Comparison of ENCODE assay signal across 13 cellular contexts in genomic region chr6:9711313-9711712, GRCh38.
DNase-seq lines count a peak whose midpoint lies in the region; ATAC-seq and TF ChIP-seq lines count a peak whose summit lies in the region.
"Had no signal": no experiment of that assay in that cellular context is flagged by ENCODE, and none has a peak within 500 bp of the region (broad histone marks: within the 10 kb centered on the region; RNA-seq: fewer than 3 reads in every experiment).

No MANE protein-coding gene starts in this region.

- no peak overlapping the region for H2AFZ ChIP-seq in trophoblast cell (ENCODE audit: insufficient read depth, low read length, poor library complexity)
- H2AFZ ChIP-seq: PC-9 had no signal

- peaks cover 4% of the 10 kb centered on the region for H3K27me3 Mint-ChIP-seq in HFFc6 (ENCODE audit: insufficient read depth)
- no peaks in the 10 kb centered on the region for H3K27me3 Mint-ChIP-seq in activated T-helper 2 cell treated with anti-CD3 and anti-CD28 coated beads, Interferon-gamma antibody, Interleukin-2, Interleukin-4, amounts not matched to agents 10 μg/mL and 5 μg/mL and 100 μg/mL, durations not matched to agents 14 hours and 24 hours and 36 hours (ENCODE audit: low read depth)

- peaks cover 23% of the 10 kb centered on the region for H3K4me1 Mint-ChIP-seq in HFFc6 (ENCODE audit: low read depth)
- no peaks in the 10 kb centered on the region for H3K4me1 Mint-ChIP-seq in activated T-helper 2 cell treated with anti-CD3 and anti-CD28 coated beads, Interferon-gamma antibody, Interleukin-2, Interleukin-4, amounts not matched to agents 10 μg/mL and 5 μg/mL and 100 μg/mL, durations not matched to agents 14 hours and 24 hours and 36 hours (ENCODE audit: low read depth)

- no peak for TF ChIP-seq CTCF in HFFc6 (IDR thresholded peaks at IDR 0.05)
- no peak for TF ChIP-seq CTCF in NB4 (IDR thresholded peaks at IDR 0.05; ENCODE audit: low read depth, low read length)

- no CpG with 5 or more reads among the region's 1 CpG for WGBS in trophoblast cell (ENCODE audit: extremely low coverage, insufficient coverage, insufficient read length)

- H4K8ac ChIP-seq in trophoblast cell (ENCODE audit: low read depth, low read length) = no peak overlapping the region

- no peak overlapping the region for H2AK5ac ChIP-seq in trophoblast cell (ENCODE audit: low read length)

- no peak overlapping the region for H2BK5ac ChIP-seq in trophoblast cell (ENCODE audit: low read depth, low read length, poor library complexity)

- no peaks in the 10 kb centered on the region for H3K79me1 ChIP-seq in trophoblast cell (ENCODE audit: low read length)

- no peak overlapping the region for H3K23ac ChIP-seq in trophoblast cell (ENCODE audit: low read length)

- DNase-seq in HFFc6 (no peak), NB4 (ENCODE audit: low read depth) (peak; percentile 12), amniotic epithelial cell (ENCODE audit: low read depth) (peak; percentile 15), trophoblast cell (no peak), NCI-H187 (lab: John Stamatoyannopoulos, UW) (no peak)
- DNase-seq in activated T-helper 2 cell treated with anti-CD3 and anti-CD28 coated beads, Interferon-gamma antibody, Interleukin-2, Interleukin-4, amounts not matched to agents 10 μg/mL and 5 μg/mL and 100 μg/mL, durations not matched to agents 14 hours and 24 hours and 36 hours (ENCODE audit: low spot score) = no peak
- DNase-seq: CD8-positive, alpha-beta T cell; NCI-H1105 treated with DMSO at 0.1 percent for 48 hours; NCI-H1694 treated with DMSO at 0.1 percent for 48 hours; NCI-H345; PC-9 had no signal

- no peak for TF ChIP-seq POLR2A in NB4 (IDR thresholded peaks at IDR 0.05; ENCODE audit: extremely low read depth, insufficient read length)

- H3K9me3 Mint-ChIP-seq in HFFc6 = no peaks in the 10 kb centered on the region
- H3K9me3 Mint-ChIP-seq in activated T-helper 2 cell treated with anti-CD3 and anti-CD28 coated beads, Interferon-gamma antibody, Interleukin-2, Interleukin-4, amounts not matched to agents 10 μg/mL and 5 μg/mL and 100 μg/mL, durations not matched to agents 14 hours and 24 hours and 36 hours = no peaks in the 10 kb centered on the region
- H3K9me3 Mint-ChIP-seq: CD8-positive, alpha-beta T cell had no signal

- H3K36me3 ChIP-seq in trophoblast cell (ENCODE audit: control insufficient read depth in 1 of 2, insufficient read depth in 2 of 2, low read length in 2 of 2) = no peaks in the 10 kb centered on the region
- H3K36me3 ChIP-seq: BLaER1 had no signal

- H3K4me3 Mint-ChIP-seq in HFFc6 = no peak overlapping the region
- no peak overlapping the region for H3K4me3 Mint-ChIP-seq in activated T-helper 2 cell treated with anti-CD3 and anti-CD28 coated beads, Interferon-gamma antibody, Interleukin-2, Interleukin-4, amounts not matched to agents 10 μg/mL and 5 μg/mL and 100 μg/mL, durations not matched to agents 14 hours and 24 hours and 36 hours (ENCODE audit: low read depth)
- H3K4me3 Mint-ChIP-seq: CD8-positive, alpha-beta T cell had no signal

- H3K27ac Mint-ChIP-seq in HFFc6 = peak overlapping the region; percentile 52; the same call in 1 of the 2 replicates
- no peak overlapping the region for H3K27ac Mint-ChIP-seq in activated T-helper 2 cell treated with anti-CD3 and anti-CD28 coated beads, Interferon-gamma antibody, Interleukin-2, Interleukin-4, amounts not matched to agents 10 μg/mL and 5 μg/mL and 100 μg/mL, durations not matched to agents 14 hours and 24 hours and 36 hours
- H3K27ac Mint-ChIP-seq: CD8-positive, alpha-beta T cell had no signal

- H4K91ac ChIP-seq in trophoblast cell (ENCODE audit: low read depth, low read length) = no peak overlapping the region

- no peak overlapping the region for H2BK12ac ChIP-seq in trophoblast cell (ENCODE audit: low read length)

- no peak overlapping the region for H3K4me2 ChIP-seq in trophoblast cell (ENCODE audit: low read length)
- H3K4me2 ChIP-seq: BLaER1, PC-9 had no signal

- H3K4me3 ChIP-seq in NB4 (ENCODE audit: low read depth, low read length) (no peak overlapping the region), trophoblast cell (ENCODE audit: low read depth, low read length) (no peak overlapping the region)
- H3K4me3 ChIP-seq: BLaER1, PC-9 had no signal

- H3K18ac ChIP-seq in trophoblast cell (ENCODE audit: low read length) = no peak overlapping the region

- H3K4ac ChIP-seq in trophoblast cell (ENCODE audit: low read depth, low read length) = no peak overlapping the region

- no peaks in the 10 kb centered on the region for H3K27me3 ChIP-seq in trophoblast cell (ENCODE audit: insufficient read depth, low read length)
- H3K27me3 ChIP-seq: BLaER1 had no signal

- H3K4me1 ChIP-seq in trophoblast cell (ENCODE audit: control insufficient read depth in 1 of 2, insufficient read depth in 2 of 2, low read length in 2 of 2) = no peaks in the 10 kb centered on the region
- H3K4me1 ChIP-seq: BLaER1 had no signal

- no peak overlapping the region for H3K9ac ChIP-seq in trophoblast cell (ENCODE audit: low read length)
- H3K9ac ChIP-seq: BLaER1 had no signal

- no peak overlapping the region for H3K14ac ChIP-seq in trophoblast cell (ENCODE audit: low read length)

- peak overlapping the region; percentile 20 for H2BK120ac ChIP-seq in trophoblast cell (ENCODE audit: insufficient read depth, low read length, poor library complexity)

- no peak overlapping the region for H4K12ac ChIP-seq in trophoblast cell (ENCODE audit: low read depth, low read length)

- ATAC-seq in HG03439 (IDR thresholded peaks at IDR 0.05; ENCODE audit: unreplicated experiment) = no peak
- ATAC-seq: CD8-positive, alpha-beta T cell had no signal

- no peaks in the 10 kb centered on the region for H3K36me3 Mint-ChIP-seq in HFFc6 (ENCODE audit: low read depth)
- H3K36me3 Mint-ChIP-seq in activated T-helper 2 cell treated with anti-CD3 and anti-CD28 coated beads, Interferon-gamma antibody, Interleukin-2, Interleukin-4, amounts not matched to agents 10 μg/mL and 5 μg/mL and 100 μg/mL, durations not matched to agents 14 hours and 24 hours and 36 hours (ENCODE audit: low read depth) = no peaks in the 10 kb centered on the region
- H3K36me3 Mint-ChIP-seq: CD8-positive, alpha-beta T cell had no signal

- H3K27ac ChIP-seq in trophoblast cell (ENCODE audit: low read depth, low read length) = no peak overlapping the region
- H3K27ac ChIP-seq: BLaER1, PC-9 had no signal

- H3K79me2 ChIP-seq in trophoblast cell (ENCODE audit: control insufficient read depth, insufficient read depth, low read length, poor library complexity) = no peaks in the 10 kb centered on the region

- H3K9me3 ChIP-seq in trophoblast cell (ENCODE audit: insufficient read depth, low read depth, low read length) = no peaks in the 10 kb centered on the region
- H3K9me3 ChIP-seq: BLaER1 had no signal

- intact Hi-C loops in activated T-helper 2 cell treated with anti-CD3 and anti-CD28 coated beads, Interferon-gamma antibody, Interleukin-2, Interleukin-4, amounts not matched to agents 10 μg/mL and 5 μg/mL and 100 μg/mL, durations not matched to agents 14 hours and 24 hours and 36 hours (cut with micrococcal nuclease) = no loop called here

Comparison
In these comparisons a context has a peak if more than half of its experiments do, and no peak if none do; other contexts are left out.
1. DNase-seq: peak in NB4 (single experiment) and amniotic epithelial cell (single experiment); none in HFFc6 (single experiment), trophoblast cell (0 of 2), activated T-helper 2 cell treated with anti-CD3 and anti-CD28 coated beads, Interferon-gamma antibody, Interleukin-2, Interleukin-4, amounts not matched to agents 10 μg/mL and 5 μg/mL and 100 μg/mL, durations not matched to agents 14 hours and 24 hours and 36 hours (single experiment) and NCI-H187 (0 of 2).